In genomic region chr13:32987462-32987861, GRCh38 we compare ENCODE assay signal across 9 cellular contexts. TPM values are rescaled to one million over a fixed set of nuclear protein-coding genes. Genes with fewer than 3 reads are reported as not detected.
"Had no signal": no experiment of that assay in that cellular context is flagged by ENCODE, and none has a peak within 500 bp of the region (broad histone marks: within the 10 kb centered on the region; RNA-seq: fewer than 3 reads in every experiment).

No MANE protein-coding gene starts in this region.

- H3K4me3 Mint-ChIP-seq: IgD-negative memory B cell had no signal

- H3K27ac Mint-ChIP-seq: IgD-negative memory B cell had no signal

- H3K27ac ChIP-seq: HL-60 had no signal

- ATAC-seq: K562 had no signal

- DNase-seq: IMR-90, KBM-7, KG1 had no signal

- H3K4me3 ChIP-seq: K562 had no signal

- FAIRE-seq: HTR-8/SVneo, K562 had no signal

RNA-seq across cellular contexts. Expression of gene KL, which starts 28.8 kb away (rescaled TPM):
- total RNA-seq: HT-29, HT1080, IMR-90, K562 had no signal
- polyA plus RNA-seq: IgD-negative memory B cell, IMR-90, K562 had no signal
